In the genomic region with DNA sequence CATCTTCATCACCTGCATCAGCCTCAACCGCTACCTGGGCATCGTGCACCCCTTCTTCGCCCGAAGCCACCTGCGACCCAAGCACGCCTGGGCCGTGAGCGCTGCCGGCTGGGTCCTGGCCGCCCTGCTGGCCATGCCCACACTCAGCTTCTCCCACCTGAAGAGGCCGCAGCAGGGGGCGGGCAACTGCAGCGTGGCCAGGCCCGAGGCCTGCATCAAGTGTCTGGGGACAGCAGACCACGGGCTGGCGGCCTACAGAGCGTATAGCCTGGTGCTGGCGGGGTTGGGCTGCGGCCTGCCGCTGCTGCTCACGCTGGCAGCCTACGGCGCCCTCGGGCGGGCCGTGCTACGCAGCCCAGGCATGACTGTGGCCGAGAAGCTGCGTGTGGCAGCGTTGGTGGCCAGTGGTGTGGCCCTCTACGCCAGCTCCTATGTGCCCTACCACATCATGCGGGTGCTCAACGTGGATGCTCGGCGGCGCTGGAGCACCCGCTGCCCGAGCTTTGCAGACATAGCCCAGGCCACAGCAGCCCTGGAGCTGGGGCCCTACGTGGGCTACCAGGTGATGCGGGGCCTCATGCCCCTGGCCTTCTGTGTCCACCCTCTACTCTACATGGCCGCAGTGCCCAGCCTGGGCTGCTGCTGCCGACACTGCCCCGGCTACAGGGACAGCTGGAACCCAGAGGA, we compare ENCODE assay signal across 1 cellular context.
TF ChIP-seq lines count a peak whose summit lies in the region.

No MANE protein-coding gene starts in this region.

TF ChIP-seq in HEK293, 187 proteins besides CTCF, POLR2A, EP300 and RAD21 (continues in another document):
- TF ChIP-seq, protein P1, sequence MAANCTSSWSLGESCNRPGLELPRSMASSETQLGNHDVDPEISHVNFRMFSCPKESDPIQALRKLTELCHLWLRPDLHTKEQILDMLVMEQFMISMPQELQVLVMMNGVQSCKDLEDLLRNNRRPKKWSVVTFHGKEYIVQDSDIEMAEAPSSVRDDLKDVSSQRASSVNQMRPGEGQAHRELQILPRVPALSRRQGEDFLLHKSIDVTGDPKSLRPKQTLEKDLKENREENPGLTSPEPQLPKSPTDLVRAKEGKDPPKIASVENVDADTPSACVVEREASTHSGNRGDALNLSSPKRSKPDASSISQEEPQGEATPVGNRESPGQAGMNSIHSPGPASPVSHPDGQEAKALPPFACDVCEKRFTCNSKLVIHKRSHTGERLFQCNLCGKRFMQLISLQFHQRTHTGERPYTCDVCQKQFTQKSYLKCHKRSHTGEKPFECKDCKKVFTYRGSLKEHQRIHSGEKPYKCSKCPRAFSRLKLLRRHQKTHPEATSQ (tag by site-specific recombination; IDR thresholded peaks at IDR 0.05), result no peak
- no peak for TF ChIP-seq ZNF138 (tag by site-specific recombination; IDR thresholded peaks at IDR 0.05; ENCODE audit: borderline replicate concordance)
- TF ChIP-seq KLF10 (tag by site-specific recombination; IDR thresholded peaks at IDR 0.05), result no peak
- no peak for TF ChIP-seq ZBTB20 (tag by site-specific recombination; IDR thresholded peaks at IDR 0.05)
- TF ChIP-seq, protein P2, sequence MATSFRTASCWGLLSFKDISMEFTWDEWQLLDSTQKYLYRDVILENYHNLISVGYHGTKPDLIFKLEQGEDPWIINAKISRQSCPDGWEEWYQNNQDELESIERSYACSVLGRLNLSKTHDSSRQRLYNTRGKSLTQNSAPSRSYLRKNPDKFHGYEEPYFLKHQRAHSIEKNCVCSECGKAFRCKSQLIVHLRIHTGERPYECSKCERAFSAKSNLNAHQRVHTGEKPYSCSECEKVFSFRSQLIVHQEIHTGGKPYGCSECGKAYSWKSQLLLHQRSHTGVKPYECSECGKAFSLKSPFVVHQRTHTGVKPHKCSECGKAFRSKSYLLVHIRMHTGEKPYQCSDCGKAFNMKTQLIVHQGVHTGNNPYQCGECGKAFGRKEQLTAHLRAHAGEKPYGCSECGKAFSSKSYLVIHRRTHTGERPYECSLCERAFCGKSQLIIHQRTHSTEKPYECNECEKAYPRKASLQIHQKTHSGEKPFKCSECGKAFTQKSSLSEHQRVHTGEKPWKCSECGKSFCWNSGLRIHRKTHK (tag by site-specific recombination; IDR thresholded peaks at IDR 0.05), result no peak
- TF ChIP-seq, protein P3, sequence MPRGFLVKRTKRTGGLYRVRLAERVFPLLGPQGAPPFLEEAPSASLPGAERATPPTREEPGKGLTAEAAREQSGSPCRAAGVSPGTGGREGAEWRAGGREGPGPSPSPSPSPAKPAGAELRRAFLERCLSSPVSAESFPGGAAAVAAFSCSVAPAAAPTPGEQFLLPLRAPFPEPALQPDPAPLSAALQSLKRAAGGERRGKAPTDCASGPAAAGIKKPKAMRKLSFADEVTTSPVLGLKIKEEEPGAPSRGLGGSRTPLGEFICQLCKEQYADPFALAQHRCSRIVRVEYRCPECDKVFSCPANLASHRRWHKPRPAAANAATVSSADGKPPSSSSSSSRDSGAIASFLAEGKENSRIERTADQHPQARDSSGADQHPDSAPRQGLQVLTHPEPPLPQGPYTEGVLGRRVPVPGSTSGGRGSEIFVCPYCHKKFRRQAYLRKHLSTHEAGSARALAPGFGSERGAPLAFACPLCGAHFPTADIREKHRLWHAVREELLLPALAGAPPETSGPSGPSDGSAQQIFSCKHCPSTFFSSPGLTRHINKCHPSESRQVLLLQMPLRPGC (tag by site-specific recombination; IDR thresholded peaks at IDR 0.05), result no peak
- no peak for TF ChIP-seq ZNF2 (tag by site-specific recombination; IDR thresholded peaks at IDR 0.05)
- TF ChIP-seq, protein P4, sequence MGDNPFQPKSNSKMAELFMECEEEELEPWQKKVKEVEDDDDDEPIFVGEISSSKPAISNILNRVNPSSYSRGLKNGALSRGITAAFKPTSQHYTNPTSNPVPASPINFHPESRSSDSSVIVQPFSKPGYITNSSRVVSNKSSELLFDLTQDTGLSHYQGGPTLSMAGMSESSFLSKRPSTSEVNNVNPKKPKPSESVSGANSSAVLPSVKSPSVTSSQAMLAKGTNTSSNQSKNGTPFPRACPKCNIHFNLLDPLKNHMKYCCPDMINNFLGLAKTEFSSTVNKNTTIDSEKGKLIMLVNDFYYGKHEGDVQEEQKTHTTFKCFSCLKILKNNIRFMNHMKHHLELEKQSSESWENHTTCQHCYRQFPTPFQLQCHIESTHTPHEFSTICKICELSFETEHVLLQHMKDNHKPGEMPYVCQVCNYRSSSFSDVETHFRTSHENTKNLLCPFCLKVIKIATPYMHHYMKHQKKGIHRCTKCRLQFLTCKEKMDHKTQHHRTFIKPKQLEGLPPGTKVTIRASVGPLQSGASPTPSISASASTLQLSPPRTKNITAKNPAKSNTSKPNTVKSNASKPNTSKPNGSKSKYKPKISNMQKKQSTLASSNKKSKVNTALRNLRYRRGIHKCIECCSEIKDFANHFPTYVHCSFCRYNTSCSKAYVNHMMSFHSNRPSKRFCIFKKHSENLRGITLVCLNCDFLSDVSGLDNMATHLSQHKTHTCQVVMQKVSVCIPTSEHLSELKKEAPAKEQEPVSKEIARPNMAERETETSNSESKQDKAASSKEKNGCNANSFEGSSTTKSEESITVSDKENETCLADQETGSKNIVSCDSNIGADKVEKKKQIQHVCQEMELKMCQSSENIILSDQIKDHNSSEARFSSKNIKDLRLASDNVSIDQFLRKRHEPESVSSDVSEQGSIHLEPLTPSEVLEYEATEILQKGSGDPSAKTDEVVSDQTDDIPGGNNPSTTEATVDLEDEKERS (tag by site-specific recombination; IDR thresholded peaks at IDR 0.05), result no peak
- TF ChIP-seq MEIS1 (CRISPR knock-in tag; IDR thresholded peaks at IDR 0.05; ENCODE audit: borderline replicate concordance), result no peak
- TF ChIP-seq ZEB2 (tag by site-specific recombination; IDR thresholded peaks at IDR 0.05), result no peak; the same call in 1 of the 2 replicates
- no peak for TF ChIP-seq ZNF623 (tag by site-specific recombination; IDR thresholded peaks at IDR 0.05)
- TF ChIP-seq, protein P5, sequence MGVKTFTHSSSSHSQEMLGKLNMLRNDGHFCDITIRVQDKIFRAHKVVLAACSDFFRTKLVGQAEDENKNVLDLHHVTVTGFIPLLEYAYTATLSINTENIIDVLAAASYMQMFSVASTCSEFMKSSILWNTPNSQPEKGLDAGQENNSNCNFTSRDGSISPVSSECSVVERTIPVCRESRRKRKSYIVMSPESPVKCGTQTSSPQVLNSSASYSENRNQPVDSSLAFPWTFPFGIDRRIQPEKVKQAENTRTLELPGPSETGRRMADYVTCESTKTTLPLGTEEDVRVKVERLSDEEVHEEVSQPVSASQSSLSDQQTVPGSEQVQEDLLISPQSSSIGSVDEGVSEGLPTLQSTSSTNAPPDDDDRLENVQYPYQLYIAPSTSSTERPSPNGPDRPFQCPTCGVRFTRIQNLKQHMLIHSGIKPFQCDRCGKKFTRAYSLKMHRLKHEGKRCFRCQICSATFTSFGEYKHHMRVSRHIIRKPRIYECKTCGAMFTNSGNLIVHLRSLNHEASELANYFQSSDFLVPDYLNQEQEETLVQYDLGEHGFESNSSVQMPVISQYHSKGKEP (tag by site-specific recombination; IDR thresholded peaks at IDR 0.05), result 0 out of 2 replicates have a peak, but pooled peaks have one; percentile 22
- TF ChIP-seq ZNF202 (tag by site-specific recombination; IDR thresholded peaks at IDR 0.05; ENCODE audit: borderline replicate concordance), result no peak
- TF ChIP-seq TRIM28 (IDR thresholded peaks at IDR 0.05; ENCODE audit: borderline replicate concordance, low read length), result no peak
- no peak for TF ChIP-seq ZNF426 (tag by site-specific recombination; IDR thresholded peaks at IDR 0.05)
- TF ChIP-seq ZNF514 (tag by site-specific recombination; IDR thresholded peaks at IDR 0.05), result no peak
- no peak for TF ChIP-seq ZBTB8A (tag by site-specific recombination; IDR thresholded peaks at IDR 0.05)
- TF ChIP-seq ZNF19 (tag by site-specific recombination; IDR thresholded peaks at IDR 0.05; ENCODE audit: low read depth), result no peak
- no peak for TF ChIP-seq ZFP37 (tag by site-specific recombination; IDR thresholded peaks at IDR 0.05)
- TF ChIP-seq KLF7 (tag by site-specific recombination; IDR thresholded peaks at IDR 0.05; ENCODE audit: borderline replicate concordance), result no peak
- TF ChIP-seq HOXD13 (CRISPR knock-in tag; IDR thresholded peaks at IDR 0.05; ENCODE audit: borderline replicate concordance), result no peak
- 0 out of 2 replicates have a peak, but pooled peaks have one; percentile 11 for TF ChIP-seq ZIC2 (tag by site-specific recombination; IDR thresholded peaks at IDR 0.05)
- no peak for TF ChIP-seq SCRT1 (tag by site-specific recombination; IDR thresholded peaks at IDR 0.05; ENCODE audit: borderline replicate concordance)
- no peak for TF ChIP-seq MYNN (tag by site-specific recombination; IDR thresholded peaks at IDR 0.05; ENCODE audit: borderline replicate concordance)
- no peak for TF ChIP-seq ZNF561 (tag by site-specific recombination; IDR thresholded peaks at IDR 0.05; ENCODE audit: borderline replicate concordance)
- TF ChIP-seq, protein P6, sequence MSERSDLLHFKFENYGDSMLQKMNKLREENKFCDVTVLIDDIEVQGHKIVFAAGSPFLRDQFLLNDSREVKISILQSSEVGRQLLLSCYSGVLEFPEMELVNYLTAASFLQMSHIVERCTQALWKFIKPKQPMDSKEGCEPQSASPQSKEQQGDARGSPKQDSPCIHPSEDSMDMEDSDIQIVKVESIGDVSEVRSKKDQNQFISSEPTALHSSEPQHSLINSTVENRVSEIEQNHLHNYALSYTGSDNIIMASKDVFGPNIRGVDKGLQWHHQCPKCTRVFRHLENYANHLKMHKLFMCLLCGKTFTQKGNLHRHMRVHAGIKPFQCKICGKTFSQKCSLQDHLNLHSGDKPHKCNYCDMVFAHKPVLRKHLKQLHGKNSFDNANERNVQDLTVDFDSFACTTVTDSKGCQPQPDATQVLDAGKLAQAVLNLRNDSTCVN (tag by site-specific recombination; optimal IDR thresholded peaks at IDR 0.05), result no peak
- no peak for TF ChIP-seq ZNF416 (tag by site-specific recombination; IDR thresholded peaks at IDR 0.05)
- TF ChIP-seq, protein P7, sequence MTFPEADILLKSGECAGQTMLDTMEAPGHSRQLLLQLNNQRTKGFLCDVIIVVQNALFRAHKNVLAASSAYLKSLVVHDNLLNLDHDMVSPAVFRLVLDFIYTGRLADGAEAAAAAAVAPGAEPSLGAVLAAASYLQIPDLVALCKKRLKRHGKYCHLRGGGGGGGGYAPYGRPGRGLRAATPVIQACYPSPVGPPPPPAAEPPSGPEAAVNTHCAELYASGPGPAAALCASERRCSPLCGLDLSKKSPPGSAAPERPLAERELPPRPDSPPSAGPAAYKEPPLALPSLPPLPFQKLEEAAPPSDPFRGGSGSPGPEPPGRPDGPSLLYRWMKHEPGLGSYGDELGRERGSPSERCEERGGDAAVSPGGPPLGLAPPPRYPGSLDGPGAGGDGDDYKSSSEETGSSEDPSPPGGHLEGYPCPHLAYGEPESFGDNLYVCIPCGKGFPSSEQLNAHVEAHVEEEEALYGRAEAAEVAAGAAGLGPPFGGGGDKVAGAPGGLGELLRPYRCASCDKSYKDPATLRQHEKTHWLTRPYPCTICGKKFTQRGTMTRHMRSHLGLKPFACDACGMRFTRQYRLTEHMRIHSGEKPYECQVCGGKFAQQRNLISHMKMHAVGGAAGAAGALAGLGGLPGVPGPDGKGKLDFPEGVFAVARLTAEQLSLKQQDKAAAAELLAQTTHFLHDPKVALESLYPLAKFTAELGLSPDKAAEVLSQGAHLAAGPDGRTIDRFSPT (tag by site-specific recombination; IDR thresholded peaks at IDR 0.05), result peak; percentile 60
- no peak for TF ChIP-seq PRDM1 (tag by site-specific recombination; IDR thresholded peaks at IDR 0.05)
- peak; percentile 75; the same call in 1 of the 2 replicates for TF ChIP-seq ZNF837 (tag by site-specific recombination; IDR thresholded peaks at IDR 0.05)
- TF ChIP-seq, protein P8, sequence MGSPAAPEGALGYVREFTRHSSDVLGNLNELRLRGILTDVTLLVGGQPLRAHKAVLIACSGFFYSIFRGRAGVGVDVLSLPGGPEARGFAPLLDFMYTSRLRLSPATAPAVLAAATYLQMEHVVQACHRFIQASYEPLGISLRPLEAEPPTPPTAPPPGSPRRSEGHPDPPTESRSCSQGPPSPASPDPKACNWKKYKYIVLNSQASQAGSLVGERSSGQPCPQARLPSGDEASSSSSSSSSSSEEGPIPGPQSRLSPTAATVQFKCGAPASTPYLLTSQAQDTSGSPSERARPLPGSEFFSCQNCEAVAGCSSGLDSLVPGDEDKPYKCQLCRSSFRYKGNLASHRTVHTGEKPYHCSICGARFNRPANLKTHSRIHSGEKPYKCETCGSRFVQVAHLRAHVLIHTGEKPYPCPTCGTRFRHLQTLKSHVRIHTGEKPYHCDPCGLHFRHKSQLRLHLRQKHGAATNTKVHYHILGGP (tag by site-specific recombination; IDR thresholded peaks at IDR 0.05), result no peak
- TF ChIP-seq ZFP3 (tag by site-specific recombination; IDR thresholded peaks at IDR 0.05; ENCODE audit: low read depth), result no peak
- no peak for TF ChIP-seq SP7 (tag by site-specific recombination; IDR thresholded peaks at IDR 0.05)
- TF ChIP-seq, protein P9, sequence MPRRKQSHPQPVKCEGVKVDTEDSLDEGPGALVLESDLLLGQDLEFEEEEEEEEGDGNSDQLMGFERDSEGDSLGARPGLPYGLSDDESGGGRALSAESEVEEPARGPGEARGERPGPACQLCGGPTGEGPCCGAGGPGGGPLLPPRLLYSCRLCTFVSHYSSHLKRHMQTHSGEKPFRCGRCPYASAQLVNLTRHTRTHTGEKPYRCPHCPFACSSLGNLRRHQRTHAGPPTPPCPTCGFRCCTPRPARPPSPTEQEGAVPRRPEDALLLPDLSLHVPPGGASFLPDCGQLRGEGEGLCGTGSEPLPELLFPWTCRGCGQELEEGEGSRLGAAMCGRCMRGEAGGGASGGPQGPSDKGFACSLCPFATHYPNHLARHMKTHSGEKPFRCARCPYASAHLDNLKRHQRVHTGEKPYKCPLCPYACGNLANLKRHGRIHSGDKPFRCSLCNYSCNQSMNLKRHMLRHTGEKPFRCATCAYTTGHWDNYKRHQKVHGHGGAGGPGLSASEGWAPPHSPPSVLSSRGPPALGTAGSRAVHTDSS (tag by site-specific recombination; IDR thresholded peaks at IDR 0.05), result no peak
- no peak for TF ChIP-seq ZNF140 (tag by site-specific recombination; IDR thresholded peaks at IDR 0.05)
- no peak for TF ChIP-seq ZNF133 (tag by site-specific recombination; IDR thresholded peaks at IDR 0.05)
- no peak for TF ChIP-seq ZNF10 (tag by site-specific recombination; IDR thresholded peaks at IDR 0.05)
